ENCODE assay signal across 13 cellular contexts in the genomic region with DNA sequence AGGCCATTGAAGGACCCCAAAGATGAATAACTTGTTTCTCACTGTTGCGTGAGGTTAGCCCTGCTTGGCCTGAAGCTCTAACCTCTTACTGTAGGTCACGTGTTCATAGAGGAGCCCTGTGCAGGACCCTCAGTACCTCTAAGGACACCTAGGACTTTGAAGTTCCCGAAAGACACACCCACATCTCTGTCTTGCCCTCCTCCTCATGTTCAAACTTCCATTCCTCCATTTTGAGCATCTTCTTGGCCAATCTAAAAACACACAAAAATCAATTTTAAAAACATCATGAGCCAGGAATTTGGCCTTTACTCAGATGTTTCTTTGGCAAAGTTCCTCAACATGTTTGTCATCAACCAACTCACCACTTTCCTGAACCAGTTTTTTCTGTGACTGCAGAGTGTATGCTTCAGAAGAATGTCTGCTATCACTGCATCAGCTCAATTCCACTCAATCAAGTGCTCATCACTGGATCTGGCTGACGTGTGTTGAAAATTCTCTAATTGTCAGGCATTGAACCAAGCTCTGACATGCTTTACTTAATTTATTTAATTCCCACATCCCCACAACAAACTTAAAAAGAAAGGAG.
A peak's percentile ranks its signal among the peaks of the same experiment; 100 is the strongest.
DNase-seq lines count a peak whose midpoint lies in the region; FAIRE-seq and TF ChIP-seq lines count a peak whose summit lies in the region.
"Had no signal": no experiment of that assay in that cellular context is flagged by ENCODE, and none has a peak within 500 bp of the region (broad histone marks: within the 10 kb centered on the region; RNA-seq: fewer than 3 reads in every experiment).

No MANE protein-coding gene starts in this region.

- intact Hi-C loops in OCI-LY7 (cut with micrococcal nuclease; ENCODE audit: unreplicated experiment): no loop called here

- H3K4me3 ChIP-seq in adipocyte (ENCODE audit: low read length): no peak overlapping the region
- no peak overlapping the region for H3K4me3 ChIP-seq in fibroblast of villous mesenchyme (ENCODE audit: low read depth, low read length)
- H3K4me3 ChIP-seq in OCI-LY7 (ENCODE audit: low read depth, low read length, poor library complexity, severe bottlenecking): no peak overlapping the region
- H3K4me3 ChIP-seq: mucosa of descending colon had no signal

- no peak overlapping the region for H2AFZ ChIP-seq in OCI-LY7 (ENCODE audit: low read length)

- no peak for TF ChIP-seq POLR2A in H54 (IDR thresholded peaks at IDR 0.05; ENCODE audit: low read depth, low read length)

- H3K27me3 ChIP-seq in adipocyte (replicated peaks; ENCODE audit: control insufficient read depth, insufficient read depth, low read length): no peaks in the 10 kb centered on the region

- no peak overlapping the region for H3K27ac ChIP-seq in OCI-LY7 (ENCODE audit: low read depth, low read length, poor library complexity, severe bottlenecking)

- DNase-seq in H54 (ENCODE audit: insufficient read length, low spot score) (peak; percentile 22), adipocyte (ENCODE audit: low read depth) (peak; percentile 80), fibroblast of villous mesenchyme (ENCODE audit: low read depth) (peak; percentile 63), smooth muscle cell of the brain vasculature (ENCODE audit: low read depth, low spot score) (peak; percentile 20), OCI-LY7 (ENCODE audit: low spot score) (no peak), NK-92 (lab: John Stamatoyannopoulos, UW; ENCODE audit: unreplicated experiment) (no peak)
- no peak for DNase-seq in stimulated activated naive CD4-positive, alpha-beta T cell treated with Interleukin-2 at 50 U/mL for 16 hours (lab: John Stamatoyannopoulos, UW)
- DNase-seq: effector CD4-positive, alpha-beta T cell; mucosa of descending colon; NCI-H1105; NCI-H526; Right ventricle myocardium superior had no signal

- no peaks in the 10 kb centered on the region for H4K20me1 ChIP-seq in OCI-LY7 (ENCODE audit: insufficient read depth, low read length)

- no peak for TF ChIP-seq CTCF in fibroblast of villous mesenchyme (IDR thresholded peaks at IDR 0.05; ENCODE audit: insufficient read depth, low read depth, low read length)
- no peak for TF ChIP-seq CTCF in OCI-LY7 (conservative IDR thresholded peaks at IDR 0.05; ENCODE audit: low read length)

- POLR2A ChIA-PET in OCI-LY7 (lab: Charles Lee): no interaction called here

- H3K9ac ChIP-seq in adipocyte (ENCODE audit: low read length): peak overlapping the region; percentile 22

- H3K36me3 ChIP-seq in adipocyte (ENCODE audit: control insufficient read depth, insufficient read depth, low read length, severe bottlenecking) (no peaks in the 10 kb centered on the region), OCI-LY7 (ENCODE audit: insufficient read depth, low read length) (no peaks in the 10 kb centered on the region)

- CTCF ChIA-PET in OCI-LY7 (lab: Charles Lee; ENCODE audit: unreplicated experiment): no interaction called here

- no TSS peak for BruUV-seq in OCI-LY7 (replicated peaks; lab: Mats Ljungman, UMichigan)

- H3K9me3 ChIP-seq in adipocyte (ENCODE audit: control insufficient read depth, low read length): no peaks in the 10 kb centered on the region
- H3K9me3 ChIP-seq in OCI-LY7 (ENCODE audit: low read length): no peaks in the 10 kb centered on the region
- H3K9me3 ChIP-seq: mucosa of descending colon had no signal

- H3K4me1 ChIP-seq in adipocyte (ENCODE audit: control insufficient read depth, insufficient read depth, low read length) (peaks cover 15% of the 10 kb centered on the region), OCI-LY7 (ENCODE audit: insufficient read depth, low read length, poor library complexity, severe bottlenecking) (no peaks in the 10 kb centered on the region)

- no peaks in the 10 kb centered on the region for H3K9me2 ChIP-seq in OCI-LY7 (ENCODE audit: insufficient read depth, low read length)

- no peaks in the 10 kb centered on the region for H3K79me2 ChIP-seq in OCI-LY7 (ENCODE audit: insufficient read depth, low read depth, low read length)

- FAIRE-seq in H54 (lab: Jason Lieb, UNC): peak; percentile 43
- FAIRE-seq: TTC549 had no signal

- no peak overlapping the region for H3K4me2 ChIP-seq in OCI-LY7 (ENCODE audit: low read length)

Comparison
In these comparisons a context has a peak if more than half of its experiments do, and no peak if none do; other contexts are left out.
1. DNase-seq: peak in H54 (single experiment), adipocyte (single experiment), fibroblast of villous mesenchyme (single experiment) and smooth muscle cell of the brain vasculature (single experiment); none in stimulated activated naive CD4-positive, alpha-beta T cell treated with Interleukin-2 at 50 U/mL for 16 hours (single experiment), OCI-LY7 (single experiment) and NK-92 (single experiment).